In the genomic region with DNA sequence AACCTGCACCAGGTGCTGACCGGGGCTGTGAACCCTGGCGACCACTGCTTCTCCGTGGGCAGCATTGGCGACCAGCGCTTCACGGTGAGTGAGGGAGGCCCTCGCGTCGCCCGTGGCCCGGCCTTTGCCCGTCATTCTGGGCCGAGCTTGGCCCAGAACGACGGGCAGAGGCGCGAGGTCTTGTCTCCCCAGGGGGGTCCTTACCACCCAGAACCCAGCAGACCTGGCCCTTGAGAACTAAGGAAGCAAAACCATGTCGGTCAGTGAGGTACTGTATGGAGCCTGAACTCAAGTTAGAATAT, we compare ENCODE assay signal across 8 cellular contexts. TPM values are rescaled to one million over a fixed set of nuclear protein-coding genes. Genes with fewer than 3 reads are reported as not detected.
DNase-seq lines count a peak whose midpoint lies in the region; ATAC-seq and TF ChIP-seq lines count a peak whose summit lies in the region.

No MANE protein-coding gene starts in this region.

- peak overlapping the region; percentile 98 for H3K27ac ChIP-seq in breast epithelium
- peak overlapping the region; percentile 97 for H3K27ac ChIP-seq in upper lobe of right lung

- ATAC-seq in HG03460 (IDR thresholded peaks at IDR 0.05; ENCODE audit: unreplicated experiment) (peak; percentile 4), memory B cell (ENCODE audit: low read depth) (no peak), upper lobe of right lung (peak; percentile 46), GM21737 (IDR thresholded peaks at IDR 0.05; ENCODE audit: unreplicated experiment) (no peak)

- DNase-seq in activated naive CD4-positive, alpha-beta T cell treated with anti-CD3 and anti-CD28 coated beads, Interleukin-2, amount 50 U/mL, for 16 hours = no peak
- DNase-seq in breast epithelium (ENCODE audit: low spot score in 2 of 2) = no peak
- no peak for DNase-seq in memory B cell (ENCODE audit: low spot score in 2 of 2)
- no peak for DNase-seq in upper lobe of right lung
- no peak for DNase-seq in Ammon's horn (ENCODE audit: low spot score)

- intact Hi-C loops in breast epithelium (cut with DNase I; ENCODE audit: low total_unique reads) (no loop called here), upper lobe of right lung (cut with DNase I) (no loop called here)

- H3K9me3 Mint-ChIP-seq in activated naive CD4-positive, alpha-beta T cell treated with anti-CD3 and anti-CD28 coated beads, Interleukin-2, amount 50 U/mL, for 24 hours = no peaks in the 10 kb centered on the region
- H3K9me3 Mint-ChIP-seq in memory B cell = no peaks in the 10 kb centered on the region

- H3K4me1 Mint-ChIP-seq in activated naive CD4-positive, alpha-beta T cell treated with anti-CD3 and anti-CD28 coated beads, Interleukin-2, amount 50 U/mL, for 24 hours = peaks cover 40% of the 10 kb centered on the region
- H3K4me1 Mint-ChIP-seq in memory B cell = peaks cover 23% of the 10 kb centered on the region

- peak overlapping the region; percentile 87 to 98 (median 88) for H3K4me3 ChIP-seq in breast epithelium
- H3K4me3 ChIP-seq in upper lobe of right lung = peak overlapping the region; percentile 94

- no peak for TF ChIP-seq CTCF in breast epithelium (IDR thresholded peaks at IDR 0.05)
- no peak for TF ChIP-seq CTCF in upper lobe of right lung (IDR thresholded peaks at IDR 0.05)

- peaks cover 0 to 7% of the 10 kb centered on the region in 2 donors for H3K4me1 ChIP-seq in breast epithelium
- peaks cover 39% of the 10 kb centered on the region for H3K4me1 ChIP-seq in upper lobe of right lung

- no peaks in the 10 kb centered on the region for H3K36me3 ChIP-seq in breast epithelium
- no peaks in the 10 kb centered on the region for H3K36me3 ChIP-seq in upper lobe of right lung

- peaks cover 8% of the 10 kb centered on the region for H3K36me3 Mint-ChIP-seq in activated naive CD4-positive, alpha-beta T cell treated with anti-CD3 and anti-CD28 coated beads, Interleukin-2, amount 50 U/mL, for 24 hours
- peaks cover 2% of the 10 kb centered on the region for H3K36me3 Mint-ChIP-seq in memory B cell

- H3K27me3 ChIP-seq in breast epithelium = no peaks in the 10 kb centered on the region
- no peaks in the 10 kb centered on the region for H3K27me3 ChIP-seq in upper lobe of right lung

- H3K9me3 ChIP-seq in breast epithelium (no peaks in the 10 kb centered on the region), upper lobe of right lung (no peaks in the 10 kb centered on the region)

- TF ChIP-seq POLR2A in breast epithelium (IDR thresholded peaks at IDR 0.05) = no peak

- peak overlapping the region; percentile 100 for H3K4me3 Mint-ChIP-seq in activated naive CD4-positive, alpha-beta T cell treated with anti-CD3 and anti-CD28 coated beads, Interleukin-2, amount 50 U/mL, for 24 hours
- H3K4me3 Mint-ChIP-seq in memory B cell = peak overlapping the region; percentile 100

- no peaks in the 10 kb centered on the region for H3K27me3 Mint-ChIP-seq in activated naive CD4-positive, alpha-beta T cell treated with anti-CD3 and anti-CD28 coated beads, Interleukin-2, amount 50 U/mL, for 24 hours
- no peaks in the 10 kb centered on the region for H3K27me3 Mint-ChIP-seq in memory B cell

- H3K27ac Mint-ChIP-seq in activated naive CD4-positive, alpha-beta T cell treated with anti-CD3 and anti-CD28 coated beads, Interleukin-2, amount 50 U/mL, for 24 hours = peak overlapping the region; percentile 91
- peak overlapping the region; percentile 99 for H3K27ac Mint-ChIP-seq in memory B cell

RNA-seq across cellular contexts. Expression of gene DMXL1, which starts 0.6 kb away (rescaled TPM):
- total RNA-seq in breast epithelium (10 to 100 TPM; 53.1 to 91.2 (median 60.3) TPM), upper lobe of right lung (51.4 TPM)

Comparison
In these comparisons a context has a peak if more than half of its experiments do, and no peak if none do; other contexts are left out.
1. ATAC-seq: peak in HG03460 (single experiment) and upper lobe of right lung (single experiment); none in memory B cell (single experiment) and GM21737 (single experiment).